12 cellular contexts compared by ENCODE assay signal in the genomic region with DNA sequence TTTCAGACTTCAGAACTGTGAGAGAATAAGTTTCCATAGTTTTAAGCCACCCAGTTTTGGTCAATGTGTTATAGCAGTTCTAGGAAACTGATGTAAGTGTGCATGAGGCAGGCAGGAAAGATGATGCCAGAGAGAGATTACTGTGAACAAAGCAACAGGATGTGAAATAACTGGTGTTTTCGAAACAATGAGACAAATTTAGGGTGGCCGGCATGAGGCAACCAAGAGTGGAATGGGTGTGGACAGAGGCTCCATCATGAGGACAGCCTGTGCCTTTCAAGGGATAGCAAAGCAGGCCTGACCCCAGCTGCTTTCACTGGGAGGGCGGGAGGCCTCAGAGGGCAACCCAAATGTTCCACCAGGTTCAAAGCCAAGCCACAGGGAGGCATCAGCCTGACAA.
DNase-seq lines count a peak whose midpoint lies in the region; ATAC-seq, FAIRE-seq and TF ChIP-seq lines count a peak whose summit lies in the region.
"Had no signal": no experiment of that assay in that cellular context is flagged by ENCODE, and none has a peak within 500 bp of the region (broad histone marks: within the 10 kb centered on the region; RNA-seq: fewer than 3 reads in every experiment).

No MANE protein-coding gene starts in this region.

- TF ChIP-seq CTCF in fibroblast of villous mesenchyme (IDR thresholded peaks at IDR 0.05; ENCODE audit: insufficient read depth, low read depth, low read length) (no peak), dorsolateral prefrontal cortex (IDR thresholded peaks at IDR 0.05 in 54 of 56, conservative IDR thresholded peaks at IDR 0.05 in 2 of 56; ENCODE audit: low read depth in 1 of 56, partially characterized antibody in 56 of 56) (no peak), neural progenitor cell (IDR thresholded peaks at IDR 0.05) (no peak)

- H3K36me3 Mint-ChIP-seq in activated CD8-positive, alpha-beta memory T cell treated with anti-CD3 and anti-CD28 coated beads, Interleukin-2, amount 10 ng/mL, durations not matched to agents 7 days and 5 days: peaks cover 31% of the 10 kb centered on the region
- no peaks in the 10 kb centered on the region for H3K36me3 Mint-ChIP-seq in neural progenitor cell

- H3K9me3 ChIP-seq in neural progenitor cell (ENCODE audit: low read depth): no peaks in the 10 kb centered on the region
- H3K9me3 ChIP-seq: HAP-1 had no signal

- H3K27ac Mint-ChIP-seq in activated CD8-positive, alpha-beta memory T cell treated with anti-CD3 and anti-CD28 coated beads, Interleukin-2, amount 10 ng/mL, durations not matched to agents 7 days and 5 days: peak overlapping the region; percentile 96
- peak overlapping the region; percentile 99 for H3K27ac Mint-ChIP-seq in stimulated activated naive CD8-positive, alpha-beta T cell treated with anti-CD3 and anti-CD28 coated beads, Interleukin-15, amount 100 ng/mL, for 72 hours
- H3K27ac Mint-ChIP-seq in neural progenitor cell: no peak overlapping the region

- peaks cover 0 to 7% (median 0%) of the 10 kb centered on the region in 45 donors for H3K27me3 ChIP-seq in dorsolateral prefrontal cortex
- no peaks in the 10 kb centered on the region for H3K27me3 ChIP-seq in neural progenitor cell

- peaks cover 2% of the 10 kb centered on the region for H3K27me3 Mint-ChIP-seq in activated CD8-positive, alpha-beta memory T cell treated with anti-CD3 and anti-CD28 coated beads, Interleukin-2, amount 10 ng/mL, durations not matched to agents 7 days and 5 days
- H3K27me3 Mint-ChIP-seq in stimulated activated naive CD8-positive, alpha-beta T cell treated with anti-CD3 and anti-CD28 coated beads, Interleukin-15, amount 100 ng/mL, for 72 hours: no peaks in the 10 kb centered on the region
- no peaks in the 10 kb centered on the region for H3K27me3 Mint-ChIP-seq in neural progenitor cell (ENCODE audit: insufficient read depth, low read depth)

- H3K4me3 Mint-ChIP-seq in activated CD8-positive, alpha-beta memory T cell treated with anti-CD3 and anti-CD28 coated beads, Interleukin-2, amount 10 ng/mL, durations not matched to agents 7 days and 5 days: peak overlapping the region; percentile 37
- H3K4me3 Mint-ChIP-seq in stimulated activated naive CD8-positive, alpha-beta T cell treated with anti-CD3 and anti-CD28 coated beads, Interleukin-15, amount 100 ng/mL, for 72 hours: peak overlapping the region; percentile 62 to 79
- no peak overlapping the region for H3K4me3 Mint-ChIP-seq in neural progenitor cell

- H3K4me2 ChIP-seq in neural progenitor cell: no peak overlapping the region

- H3F3A ChIP-seq in neural progenitor cell (ENCODE audit: low read depth): no peaks in the 10 kb centered on the region

- H3K27ac ChIP-seq in dorsolateral prefrontal cortex (no peak overlapping the region), neural progenitor cell (no peak overlapping the region)

- H3K9ac ChIP-seq in neural progenitor cell: no peak overlapping the region

- CTCF ChIA-PET in activated CD8-positive, alpha-beta memory T cell treated with anti-CD3 and anti-CD28 coated beads, Interleukin-2, amount 10 ng/mL, durations not matched to agents 7 days and 5 days (lab: Charles Lee): interaction anchor here (1.2 to 1.7 kb wide), 3 partner anchors 13 to 17 kb away, joined by 3 to 5 read pairs (median 4); no protein-coding TSS in a partner anchor

- no peak overlapping the region for H3K4me3 ChIP-seq in fibroblast of villous mesenchyme (ENCODE audit: low read depth, low read length)
- no peak overlapping the region for H3K4me3 ChIP-seq in dorsolateral prefrontal cortex
- H3K4me3 ChIP-seq in neural progenitor cell: no peak overlapping the region
- H3K4me3 ChIP-seq: HAP-1 had no signal

- H2AFZ ChIP-seq in neural progenitor cell (replicated peaks): no peak overlapping the region

- intact Hi-C loops in dorsolateral prefrontal cortex (cut with DNase I): no loop called here

- H4K20me1 ChIP-seq in neural progenitor cell (ENCODE audit: low read depth): no peaks in the 10 kb centered on the region

- H3K4me1 Mint-ChIP-seq in activated CD8-positive, alpha-beta memory T cell treated with anti-CD3 and anti-CD28 coated beads, Interleukin-2, amount 10 ng/mL, durations not matched to agents 7 days and 5 days: peaks cover 58% of the 10 kb centered on the region
- peaks cover 62% of the 10 kb centered on the region for H3K4me1 Mint-ChIP-seq in stimulated activated naive CD8-positive, alpha-beta T cell treated with anti-CD3 and anti-CD28 coated beads, Interleukin-15, amount 100 ng/mL, for 72 hours
- H3K4me1 Mint-ChIP-seq in neural progenitor cell: peaks cover 12% of the 10 kb centered on the region

- ATAC-seq in activated CD8-positive, alpha-beta memory T cell treated with anti-CD3 and anti-CD28 coated beads, Interleukin-2, amount 10 ng/mL, durations not matched to agents 7 days and 5 days: peak; percentile 71
- peak; percentile 77 for ATAC-seq in stimulated activated naive CD8-positive, alpha-beta T cell treated with anti-CD3 and anti-CD28 coated beads, Interleukin-15, amount 100 ng/mL, for 72 hours
- ATAC-seq: SK-N-SH treated with all-trans-retinoic acid at 6 μM for 48 hours had no signal

- H3K4me1 ChIP-seq in neural progenitor cell: peaks cover 5% of the 10 kb centered on the region

- DNase-seq in activated CD8-positive, alpha-beta memory T cell treated with anti-CD3 and anti-CD28 coated beads, Interleukin-2, amount 10 ng/mL, durations not matched to agents 7 days and 5 days: peak; percentile 73
- no peak for DNase-seq in activated CD8-positive, alpha-beta memory T cell treated with anti-CD3 and anti-CD28 coated beads, Interleukin-2, amount 50 U/mL, for 48 hours
- peak; percentile 33 for DNase-seq in activated T-cell treated with anti-CD3 and anti-CD28 coated beads, Interleukin-2, amount 50 U/mL, for 1 hour
- DNase-seq in fibroblast of villous mesenchyme (ENCODE audit: low read depth) (peak; percentile 40), dorsolateral prefrontal cortex (no peak), neural progenitor cell (ENCODE audit: low spot score) (no peak), GM12891 (ENCODE audit: insufficient read length, low spot score) (no peak)
- DNase-seq in stimulated activated naive CD8-positive, alpha-beta T cell treated with anti-CD3 and anti-CD28 coated beads, Interleukin-15, amount 100 ng/mL, for 72 hours: peak; percentile 39 to 68

- TF ChIP-seq POLR2A in GM12891 (IDR thresholded peaks at IDR 0.05; ENCODE audit: low read depth, low read length): no peak

- no peaks in the 10 kb centered on the region for H3K36me3 ChIP-seq in neural progenitor cell
- H3K36me3 ChIP-seq: HAP-1 had no signal

- FAIRE-seq in GM12891 (lab: Jason Lieb, UNC): no peak
- FAIRE-seq: islet of Langerhans, urothelium cell line had no signal

- no peaks in the 10 kb centered on the region for H3K9me3 Mint-ChIP-seq in activated CD8-positive, alpha-beta memory T cell treated with anti-CD3 and anti-CD28 coated beads, Interleukin-2, amount 10 ng/mL, durations not matched to agents 7 days and 5 days (ENCODE audit: low read depth)
- peaks cover 0 to 5% of the 10 kb centered on the region in 2 donors for H3K9me3 Mint-ChIP-seq in stimulated activated naive CD8-positive, alpha-beta T cell treated with anti-CD3 and anti-CD28 coated beads, Interleukin-15, amount 100 ng/mL, for 72 hours
- H3K9me3 Mint-ChIP-seq in neural progenitor cell: no peaks in the 10 kb centered on the region

- H3K79me2 ChIP-seq in neural progenitor cell (ENCODE audit: low read depth): no peaks in the 10 kb centered on the region

TF ChIP-seq in GM12891, 5 proteins besides CTCF, POLR2A, EP300 and RAD21:
- TF ChIP-seq TAF1 (IDR thresholded peaks at IDR 0.05; ENCODE audit: low read depth, low read length) (no peak), POU2F2 (IDR thresholded peaks at IDR 0.05; ENCODE audit: low read depth, low read length) (no peak), POLR2AphosphoS5 (IDR thresholded peaks at IDR 0.05; ENCODE audit: low read depth, low read length) (no peak), PAX5 (IDR thresholded peaks at IDR 0.05; ENCODE audit: insufficient read depth, low read length, severe bottlenecking) (no peak), SPI1 (IDR thresholded peaks at IDR 0.05; ENCODE audit: low read depth, low read length) (no peak)

Comparison
In these comparisons a context has a peak if more than half of its experiments do, and no peak if none do; other contexts are left out.
1. DNase-seq: peak in activated CD8-positive, alpha-beta memory T cell treated with anti-CD3 and anti-CD28 coated beads, Interleukin-2, amount 10 ng/mL, durations not matched to agents 7 days and 5 days (single experiment), activated T-cell treated with anti-CD3 and anti-CD28 coated beads, Interleukin-2, amount 50 U/mL, for 1 hour (single experiment), fibroblast of villous mesenchyme (single experiment) and stimulated activated naive CD8-positive, alpha-beta T cell treated with anti-CD3 and anti-CD28 coated beads, Interleukin-15, amount 100 ng/mL, for 72 hours (2 of 2); none in activated CD8-positive, alpha-beta memory T cell treated with anti-CD3 and anti-CD28 coated beads, Interleukin-2, amount 50 U/mL, for 48 hours (single experiment), dorsolateral prefrontal cortex (0 of 10), neural progenitor cell (single experiment) and GM12891 (single experiment).